In the genomic region with DNA sequence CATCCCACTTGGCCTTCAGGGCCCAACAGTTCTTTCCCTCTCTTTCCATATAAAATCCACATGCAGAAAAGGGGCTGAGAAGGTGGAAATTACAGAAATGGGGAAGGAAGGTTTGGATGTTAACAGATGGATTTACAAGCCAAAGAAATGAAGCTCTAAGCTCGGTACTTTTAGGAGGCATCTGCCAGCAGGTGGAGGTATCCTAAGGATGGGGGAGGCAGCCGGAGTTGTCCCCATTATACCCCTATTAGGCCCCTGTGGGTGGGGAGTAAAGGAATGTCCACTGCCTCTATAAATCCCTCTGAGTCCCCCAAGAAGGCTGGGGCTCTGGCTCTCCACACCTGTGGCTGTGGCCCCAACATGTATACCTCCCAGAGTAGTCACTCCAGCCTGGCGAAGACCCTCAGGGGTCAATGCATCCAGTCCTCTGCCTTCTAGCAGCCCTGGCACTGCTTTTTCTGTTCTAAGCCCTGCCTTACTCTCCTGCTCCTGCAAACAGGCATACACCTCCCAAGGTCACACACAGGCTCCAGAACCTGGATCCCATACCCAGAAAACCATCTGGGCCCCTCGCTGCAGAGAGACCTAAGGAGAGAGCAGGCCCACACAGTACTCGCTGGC, we compare ENCODE assay signal across 9 cellular contexts. TPM values are rescaled to one million over a fixed set of nuclear protein-coding genes. Genes with fewer than 3 reads are reported as not detected.
A peak's percentile ranks its signal among the peaks of the same experiment; 100 is the strongest.
DNase-seq lines count a peak whose midpoint lies in the region; ATAC-seq and TF ChIP-seq lines count a peak whose summit lies in the region.
"Had no signal": no experiment of that assay in that cellular context is flagged by ENCODE, and none has a peak within 500 bp of the region (broad histone marks: within the 10 kb centered on the region; RNA-seq: fewer than 3 reads in every experiment).

No MANE protein-coding gene starts in this region.

- peak overlapping the region; percentile 76 for H2AFZ ChIP-seq in neural cell (ENCODE audit: low read depth, low read length)

- peaks cover 12% of the 10 kb centered on the region for H3K4me1 Mint-ChIP-seq in MCF 10A (ENCODE audit: insufficient read depth, unreplicated experiment)

- H3K27me3 Mint-ChIP-seq in MCF 10A (ENCODE audit: insufficient read depth, unreplicated experiment), result peaks cover 26% of the 10 kb centered on the region

- H3K36me3 ChIP-seq in DOHH2 (ENCODE audit: control insufficient read depth, low read length) (peaks cover 59% of the 10 kb centered on the region), KOPT-K1 (ENCODE audit: insufficient read depth, low read length) (peaks cover 31% of the 10 kb centered on the region), neural cell (ENCODE audit: insufficient read depth, low read length) (no peaks in the 10 kb centered on the region), gastrocnemius medialis (no peaks in the 10 kb centered on the region)

- TF ChIP-seq RAD21 in neural cell (conservative IDR thresholded peaks at IDR 0.05), result no peak

- peaks cover 62% of the 10 kb centered on the region for H3K79me2 ChIP-seq in DOHH2 (ENCODE audit: control insufficient read depth, low read length)
- no peaks in the 10 kb centered on the region for H3K79me2 ChIP-seq in neural cell (replicated peaks; ENCODE audit: insufficient read depth, low read length)

- H3K27me3 ChIP-seq in DOHH2 (ENCODE audit: control insufficient read depth, low read length), result no peaks in the 10 kb centered on the region
- peaks cover 36% of the 10 kb centered on the region for H3K27me3 ChIP-seq in neural cell (ENCODE audit: insufficient read depth, low read depth, low read length)
- peaks cover 24 to 38% (median 25%) of the 10 kb centered on the region in 3 donors for H3K27me3 ChIP-seq in gastrocnemius medialis

- H3K4me3 ChIP-seq in DOHH2 (ENCODE audit: low read length), result peak overlapping the region; percentile 95
- H3K4me3 ChIP-seq in neural cell (ENCODE audit: low read length), result peak overlapping the region; percentile 92
- H3K4me3 ChIP-seq in gastrocnemius medialis, result no peak overlapping the region

- TF ChIP-seq CTCF in DOHH2 (IDR thresholded peaks at IDR 0.05; ENCODE audit: low read depth, low read length, poor library complexity, severe bottlenecking), result no peak
- TF ChIP-seq CTCF in MCF 10A (IDR thresholded peaks at IDR 0.05; ENCODE audit: unreplicated experiment), result no peak
- peak; percentile 34 for TF ChIP-seq CTCF in neural cell (IDR thresholded peaks at IDR 0.05; ENCODE audit: poor library complexity, severe bottlenecking)
- no peak for TF ChIP-seq CTCF in gastrocnemius medialis (IDR thresholded peaks at IDR 0.05 in 4 of 5, conservative IDR thresholded peaks at IDR 0.05 in 1 of 5)

- TSS peak; percentile 24 for BruUV-seq in MCF 10A (replicated peaks; lab: Mats Ljungman, UMichigan)

- no peaks in the 10 kb centered on the region for H3K9me3 ChIP-seq in DOHH2 (ENCODE audit: control insufficient read depth, insufficient read depth, low read length)
- no peaks in the 10 kb centered on the region for H3K9me3 ChIP-seq in KOPT-K1 (ENCODE audit: insufficient read depth, low read length, poor library complexity, severe bottlenecking)
- H3K9me3 ChIP-seq in neural cell (ENCODE audit: low read length), result no peaks in the 10 kb centered on the region
- no peaks in the 10 kb centered on the region for H3K9me3 ChIP-seq in gastrocnemius medialis

- no peaks in the 10 kb centered on the region for H3K9me3 Mint-ChIP-seq in MCF 10A (ENCODE audit: unreplicated experiment)

- no peak for TF ChIP-seq EP300 in neural cell (conservative IDR thresholded peaks at IDR 0.05; ENCODE audit: poor library complexity, severe bottlenecking)

- no peak for TF ChIP-seq POLR2A in gastrocnemius medialis (IDR thresholded peaks at IDR 0.05)

- POLR2A ChIA-PET in MCF 10A (lab: Yijun Ruan, JAX), result interaction anchor here (1.0 kb wide), 1 partner anchor 29 kb away, joined by 3 read pairs; no protein-coding TSS in a partner anchor

- DNase-seq in MCF 10A (ENCODE audit: unreplicated experiment) (no peak), NCI-H187 treated with DMSO at 0.1 percent for 48 hours (lab: John Stamatoyannopoulos, UW) (no peak), gastrocnemius medialis (no peak), KG1 (lab: John Stamatoyannopoulos, UW) (no peak)

- H3K9me2 ChIP-seq in DOHH2 (replicated peaks; ENCODE audit: control insufficient read depth, low read length), result no peaks in the 10 kb centered on the region
- H3K9me2 ChIP-seq in neural cell (ENCODE audit: insufficient read depth, low read length), result no peaks in the 10 kb centered on the region

- H3K4me3 Mint-ChIP-seq in MCF 10A (ENCODE audit: unreplicated experiment), result peak overlapping the region; percentile 59

- intact Hi-C loops in MCF 10A (cut with micrococcal nuclease) (no loop called here), gastrocnemius medialis (cut with DNase I; ENCODE audit: low total_unique reads) (no loop called here)

- CTCF ChIA-PET in MCF 10A (lab: Yijun Ruan, JAX), result no interaction called here

- H3K4me1 ChIP-seq in DOHH2 (ENCODE audit: control insufficient read depth, low read length) (peaks cover 37% of the 10 kb centered on the region), gastrocnemius medialis (peaks cover 9% of the 10 kb centered on the region in 2 donors)

- H3K4me2 ChIP-seq in DOHH2 (ENCODE audit: low read length) (peak overlapping the region; percentile 99), neural cell (ENCODE audit: low read length) (peak overlapping the region; percentile 96)

- no peaks in the 10 kb centered on the region for H3K36me3 Mint-ChIP-seq in MCF 10A (ENCODE audit: insufficient read depth, unreplicated experiment)

- H3F3A ChIP-seq in DOHH2 (ENCODE audit: control insufficient read depth, insufficient read depth), result peaks cover 3% of the 10 kb centered on the region; the same call in 1 of the 2 replicates
- no peaks in the 10 kb centered on the region for H3F3A ChIP-seq in neural cell (ENCODE audit: insufficient read depth, low read length, poor library complexity, severe bottlenecking)

- H3K9ac ChIP-seq in neural cell (ENCODE audit: low read length), result peak overlapping the region; percentile 84

- in situ Hi-C loops in gastrocnemius medialis (cut with MboI; ENCODE audit: low sequenced_read_pairs in 4 of 4), result no loop called here

- ATAC-seq in gastrocnemius medialis, result no peak
- no peak for ATAC-seq in GM21423 (IDR thresholded peaks at IDR 0.05; ENCODE audit: unreplicated experiment)

- H4K20me1 ChIP-seq in DOHH2 (ENCODE audit: control insufficient read depth, insufficient read depth, low read depth, low read length) (peaks cover 26% of the 10 kb centered on the region), neural cell (ENCODE audit: insufficient read depth) (no peaks in the 10 kb centered on the region)

- H3K27ac Mint-ChIP-seq in MCF 10A (ENCODE audit: low read depth, unreplicated experiment), result no peak overlapping the region

- H3K27ac ChIP-seq in DOHH2 (ENCODE audit: low read depth, low read length) (peak overlapping the region; percentile 93; the same call in 1 of the 2 replicates), KOPT-K1 (ENCODE audit: low read depth, low read length, poor library complexity, severe bottlenecking) (peak overlapping the region; percentile 79), neural cell (ENCODE audit: low read length) (no peak overlapping the region), gastrocnemius medialis (no peak overlapping the region)

TF ChIP-seq in neural cell, 6 proteins besides CTCF, POLR2A, EP300 and RAD21:
- TF ChIP-seq EZH2 (IDR thresholded peaks at IDR 0.05; ENCODE audit: borderline replicate concordance, insufficient read depth, low read length, poor library complexity, severe bottlenecking) (no peak), SMC3 (conservative IDR thresholded peaks at IDR 0.05; ENCODE audit: poor library complexity) (no peak), MXI1 (conservative IDR thresholded peaks at IDR 0.05; ENCODE audit: poor library complexity, severe bottlenecking) (no peak), TAF1 (IDR thresholded peaks at IDR 0.05; ENCODE audit: low read depth) (no peak), POLR2AphosphoS5 (IDR thresholded peaks at IDR 0.05) (no peak)
- TF ChIP-seq, protein P1, sequence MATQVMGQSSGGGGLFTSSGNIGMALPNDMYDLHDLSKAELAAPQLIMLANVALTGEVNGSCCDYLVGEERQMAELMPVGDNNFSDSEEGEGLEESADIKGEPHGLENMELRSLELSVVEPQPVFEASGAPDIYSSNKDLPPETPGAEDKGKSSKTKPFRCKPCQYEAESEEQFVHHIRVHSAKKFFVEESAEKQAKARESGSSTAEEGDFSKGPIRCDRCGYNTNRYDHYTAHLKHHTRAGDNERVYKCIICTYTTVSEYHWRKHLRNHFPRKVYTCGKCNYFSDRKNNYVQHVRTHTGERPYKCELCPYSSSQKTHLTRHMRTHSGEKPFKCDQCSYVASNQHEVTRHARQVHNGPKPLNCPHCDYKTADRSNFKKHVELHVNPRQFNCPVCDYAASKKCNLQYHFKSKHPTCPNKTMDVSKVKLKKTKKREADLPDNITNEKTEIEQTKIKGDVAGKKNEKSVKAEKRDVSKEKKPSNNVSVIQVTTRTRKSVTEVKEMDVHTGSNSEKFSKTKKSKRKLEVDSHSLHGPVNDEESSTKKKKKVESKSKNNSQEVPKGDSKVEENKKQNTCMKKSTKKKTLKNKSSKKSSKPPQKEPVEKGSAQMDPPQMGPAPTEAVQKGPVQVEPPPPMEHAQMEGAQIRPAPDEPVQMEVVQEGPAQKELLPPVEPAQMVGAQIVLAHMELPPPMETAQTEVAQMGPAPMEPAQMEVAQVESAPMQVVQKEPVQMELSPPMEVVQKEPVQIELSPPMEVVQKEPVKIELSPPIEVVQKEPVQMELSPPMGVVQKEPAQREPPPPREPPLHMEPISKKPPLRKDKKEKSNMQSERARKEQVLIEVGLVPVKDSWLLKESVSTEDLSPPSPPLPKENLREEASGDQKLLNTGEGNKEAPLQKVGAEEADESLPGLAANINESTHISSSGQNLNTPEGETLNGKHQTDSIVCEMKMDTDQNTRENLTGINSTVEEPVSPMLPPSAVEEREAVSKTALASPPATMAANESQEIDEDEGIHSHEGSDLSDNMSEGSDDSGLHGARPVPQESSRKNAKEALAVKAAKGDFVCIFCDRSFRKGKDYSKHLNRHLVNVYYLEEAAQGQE (IDR thresholded peaks at IDR 0.05; ENCODE audit: borderline replicate concordance), result no peak

RNA-seq across cellular contexts. Expression of a gene that starts 1.2 kb away (rescaled TPM):
- total RNA-seq in MCF 10A (2022) (3.7 and 4.4 TPM in 2 replicates), gastrocnemius medialis (under 1 TPM in 3 of 4 donors, not detected in 1; 0.13 to 0.82 (median 0.23) TPM)
- 6.0 and 6.7 TPM in 2 replicates for polyA plus RNA-seq in neural cell
- 17.5 and 18.8 TPM in 2 replicates for polyA minus RNA-seq in neural cell

RNA-seq across cellular contexts. Expression of a gene that starts 10.3 kb away (rescaled TPM):
- 0.22 and 0.37 TPM in 2 replicates for total RNA-seq in MCF 10A (2022)
- polyA plus RNA-seq in neural cell, result 0.90 TPM in 1 of 2 replicates, not detected in the other
- 0.69 and 1.2 TPM in 2 replicates for polyA minus RNA-seq in neural cell
- total RNA-seq in gastrocnemius medialis, result not detected
- total RNA-seq: lower leg skin had no signal

RNA-seq across cellular contexts. Expression of a gene that starts 48.9 kb away (rescaled TPM):
- total RNA-seq in MCF 10A (2022) (468 and 495 TPM in 2 replicates), gastrocnemius medialis (100 to 1,000 TPM; 215 to 334 (median 284) TPM)
- polyA plus RNA-seq in neural cell, result 309 and 310 TPM in 2 replicates
- polyA minus RNA-seq in neural cell, result 196 and 202 TPM in 2 replicates

RNA-seq across cellular contexts. Expression of a gene that starts 50.0 kb away (rescaled TPM):
- total RNA-seq in MCF 10A (2022) (9.5 and 13.5 TPM in 2 replicates), gastrocnemius medialis (100 to 1,000 TPM in 3 of 4 donors, 10 to 100 TPM in 1; 69.4 to 132 (median 104) TPM)
- 36.5 TPM in 2 replicates for polyA plus RNA-seq in neural cell
- polyA minus RNA-seq in neural cell, result 16.6 and 21.3 TPM in 2 replicates

Comparison
In these comparisons a context has a peak if more than half of its experiments do, and no peak if none do; other contexts are left out.
1. H3K27ac ChIP-seq: peak in DOHH2 (single experiment) and KOPT-K1 (single experiment); none in neural cell (single experiment) and gastrocnemius medialis (0 of 4).
2. H3K4me3 ChIP-seq: peak in DOHH2 (single experiment) and neural cell (single experiment); none in gastrocnemius medialis (0 of 4).